ENCODE assay signal across 18 cellular contexts in genomic region chr7:117962598-117962997, GRCh38.
DNase-seq lines count a peak whose midpoint lies in the region; ATAC-seq and TF ChIP-seq lines count a peak whose summit lies in the region.
"Had no signal": no experiment of that assay in that cellular context is flagged by ENCODE, and none has a peak within 500 bp of the region (broad histone marks: within the 10 kb centered on the region; RNA-seq: fewer than 3 reads in every experiment).

No MANE protein-coding gene starts in this region.

- H3K9me3 Mint-ChIP-seq in WTC11: peaks cover 5% of the 10 kb centered on the region; the same call in 1 of the 2 replicates

- ATAC-seq in WTC11 (peak; percentile 85), sciatic nerve (peak; percentile 33)
- ATAC-seq: GM12878, HCT116 had no signal

- H3K36me3 ChIP-seq in H7 (replicated peaks; ENCODE audit: control insufficient read depth, insufficient read depth, low read length) (no peaks in the 10 kb centered on the region), ascending aorta (no peaks in the 10 kb centered on the region)

- intact Hi-C loops in sciatic nerve (cut with DNase I): no loop called here
- intact Hi-C loops in ascending aorta (cut with DNase I): no loop called here

- peaks cover 3% of the 10 kb centered on the region; the same call in 1 of the 2 replicates for H3K27me3 Mint-ChIP-seq in WTC11 (ENCODE audit: low read depth)
- H3K27me3 Mint-ChIP-seq: CD4-positive, alpha-beta T cell had no signal

- H3K27ac Mint-ChIP-seq in WTC11: peak overlapping the region; percentile 63
- H3K27ac Mint-ChIP-seq: B cell; CD4-positive, alpha-beta T cell had no signal

- H3K27ac ChIP-seq in ascending aorta: no peak overlapping the region
- H3K27ac ChIP-seq: HL-60 had no signal

- CTCF ChIA-PET in WTC11 (lab: Charles Lee): interaction anchor here (1.9 kb wide), 1 partner anchor 31 kb away, joined by 7 read pairs; no protein-coding TSS in a partner anchor
- CTCF ChIA-PET in GM10248 (lab: Yijun Ruan, JAX): interaction anchor here (1.3 kb wide), 1 partner anchor 55 kb away, joined by 3 read pairs; no protein-coding TSS in a partner anchor

- H3K27me3 ChIP-seq in H7 (ENCODE audit: control insufficient read depth, insufficient read depth, low read length): no peaks in the 10 kb centered on the region
- H3K27me3 ChIP-seq in ascending aorta: no peaks in the 10 kb centered on the region

- DNase-seq in H7 (peak; percentile 10), WTC11 (ENCODE audit: low spot score) (no peak), left kidney (ENCODE audit: low read depth, low spot score) (peak; percentile 52), sciatic nerve (ENCODE audit: low spot score) (no peak), ascending aorta (ENCODE audit: low spot score in 2 of 2) (no peak), foreskin fibroblast (no peak), GM10248 (ENCODE audit: extremely low spot score) (no peak)
- DNase-seq in stimulated activated CD4-positive, alpha-beta T cell treated with anti-CD3 and anti-CD28 coated beads, Interleukin-2, amount 100 ng/mL, for 48 hours: no peak
- DNase-seq: C1 segment of cervical spinal cord; Calu3; CD4-positive, alpha-beta T cell; DMS 273 treated with DMSO at 0.1 percent for 48 hours; GOT3; IMR-90 had no signal

- TF ChIP-seq CTCF in WTC11 (IDR thresholded peaks at IDR 0.05) (no peak), ascending aorta (IDR thresholded peaks at IDR 0.05) (no peak), foreskin fibroblast (IDR thresholded peaks at IDR 0.05; ENCODE audit: low read depth, low read length) (no peak), GM10248 (IDR thresholded peaks at IDR 0.05; ENCODE audit: control extremely low read depth, extremely low read depth, low read depth, missing control alignments) (no peak)

- no peak overlapping the region for H3K4me3 Mint-ChIP-seq in WTC11
- H3K4me3 Mint-ChIP-seq: B cell; CD4-positive, alpha-beta T cell had no signal

- H3K9me3 ChIP-seq in ascending aorta: no peaks in the 10 kb centered on the region

- H3K4me1 Mint-ChIP-seq in WTC11: peaks cover 50% of the 10 kb centered on the region
- H3K4me1 Mint-ChIP-seq: B cell had no signal

- no peaks in the 10 kb centered on the region for H3K36me3 Mint-ChIP-seq in WTC11

- POLR2A ChIA-PET in WTC11 (lab: Charles Lee): no interaction called here
- POLR2A ChIA-PET in GM10248 (lab: Yijun Ruan, JAX): no interaction called here

- H3K4me1 ChIP-seq in ascending aorta: no peaks in the 10 kb centered on the region

- H3K4me3 ChIP-seq in H7 (ENCODE audit: insufficient read depth, low read depth, low read length) (no peak overlapping the region), ascending aorta (no peak overlapping the region), foreskin fibroblast (ENCODE audit: low read depth in 1 of 2, low read length in 2 of 2) (no peak overlapping the region)
- H3K4me3 ChIP-seq: GM12878 had no signal

TF ChIP-seq in WTC11, 78 proteins besides CTCF, POLR2A, EP300 and RAD21 (continues in another document):
- TF ChIP-seq JUN (CRISPR knock-in tag; IDR thresholded peaks at IDR 0.05) (no peak), RELA (CRISPR knock-in tag; IDR thresholded peaks at IDR 0.05; ENCODE audit: borderline replicate concordance) (no peak), NR1H2 (CRISPR knock-in tag; IDR thresholded peaks at IDR 0.05) (no peak), NFE2L1 (CRISPR knock-in tag; IDR thresholded peaks at IDR 0.05) (no peak), ZNF532 (CRISPR knock-in tag; IDR thresholded peaks at IDR 0.05; ENCODE audit: borderline replicate concordance) (no peak), MXD4 (CRISPR knock-in tag; IDR thresholded peaks at IDR 0.05; ENCODE audit: borderline replicate concordance) (no peak), NR3C1 (CRISPR knock-in tag; conservative IDR thresholded peaks at IDR 0.05; ENCODE audit: low read depth) (no peak), ZNF512 (CRISPR knock-in tag; IDR thresholded peaks at IDR 0.05; ENCODE audit: borderline replicate concordance) (no peak), AR (CRISPR knock-in tag; IDR thresholded peaks at IDR 0.05) (no peak), USF1 (CRISPR knock-in tag; IDR thresholded peaks at IDR 0.05) (no peak), ZNF423 (CRISPR knock-in tag; IDR thresholded peaks at IDR 0.05) (no peak)

Comparison
In these comparisons a context has a peak if more than half of its experiments do, and no peak if none do; other contexts are left out.
1. DNase-seq: peak in H7 (single experiment) and left kidney (single experiment); none in WTC11 (single experiment), sciatic nerve (single experiment), ascending aorta (0 of 2), foreskin fibroblast (0 of 2), GM10248 (single experiment) and stimulated activated CD4-positive, alpha-beta T cell treated with anti-CD3 and anti-CD28 coated beads, Interleukin-2, amount 100 ng/mL, for 48 hours (0 of 2).